8 cellular contexts compared by ENCODE assay signal in genomic region chr9:121735065-121735791, GRCh38.
DNase-seq lines count a peak whose midpoint lies in the region; ATAC-seq lines count a peak whose summit lies in the region.

No MANE protein-coding gene starts in this region.

- H3K4me1 Mint-ChIP-seq in activated naive CD8-positive, alpha-beta T cell treated with anti-CD3 and anti-CD28 coated beads, Interleukin-2, amount 10 ng/mL, durations not matched to agents 7 days and 5 days: peaks cover 22% of the 10 kb centered on the region
- H3K4me1 Mint-ChIP-seq in stimulated activated memory B cell treated with anti-CD40 and anti-IgM and Interleukin-4, amounts not matched to agents 10 μg/mL and 1 μg/mL and 100 μg/mL, for 72 hours: peaks cover 20% of the 10 kb centered on the region

- no peaks in the 10 kb centered on the region for H3K9me3 ChIP-seq in iPS-15b (ENCODE audit: control insufficient read depth, insufficient read depth, low read length)

- peaks cover 29% of the 10 kb centered on the region for H3K27me3 Mint-ChIP-seq in activated naive CD8-positive, alpha-beta T cell treated with anti-CD3 and anti-CD28 coated beads, Interleukin-2, amount 10 ng/mL, durations not matched to agents 7 days and 5 days
- H3K27me3 Mint-ChIP-seq in stimulated activated memory B cell treated with anti-CD40 and anti-IgM and Interleukin-4, amounts not matched to agents 10 μg/mL and 1 μg/mL and 100 μg/mL, for 72 hours: peaks cover 70% of the 10 kb centered on the region

- DNase-seq in NCI-H82 (lab: John Stamatoyannopoulos, UW): peak; percentile 11
- no peak for DNase-seq in NCI-H82 treated with DMSO at 0.1 percent for 48 hours (lab: John Stamatoyannopoulos, UW; ENCODE audit: unreplicated experiment)
- no peak for DNase-seq in activated naive CD8-positive, alpha-beta T cell treated with anti-CD3 and anti-CD28 coated beads, Interleukin-2, amount 10 ng/mL, durations not matched to agents 7 days and 5 days
- no peak for DNase-seq in NCI-H345 treated with DMSO at 0.1 percent for 48 hours (lab: John Stamatoyannopoulos, UW; ENCODE audit: unreplicated experiment)
- no peak for DNase-seq in NCI-H510A (lab: John Stamatoyannopoulos, UW)

- POLR2A ChIA-PET in activated naive CD8-positive, alpha-beta T cell treated with anti-CD3 and anti-CD28 coated beads, Interleukin-2, amount 10 ng/mL, durations not matched to agents 7 days and 5 days (lab: Charles Lee): interaction anchor here (1.1 kb wide), 1 partner anchor 13 kb away, joined by 4 read pairs; no protein-coding TSS in a partner anchor

- H3K27ac Mint-ChIP-seq in activated naive CD8-positive, alpha-beta T cell treated with anti-CD3 and anti-CD28 coated beads, Interleukin-2, amount 10 ng/mL, durations not matched to agents 7 days and 5 days: no peak overlapping the region
- no peak overlapping the region for H3K27ac Mint-ChIP-seq in stimulated activated memory B cell treated with anti-CD40 and anti-IgM and Interleukin-4, amounts not matched to agents 10 μg/mL and 1 μg/mL and 100 μg/mL, for 72 hours

- H3K4me3 ChIP-seq in iPS-15b (ENCODE audit: low read depth, low read length): peak overlapping the region; percentile 56

- no peaks in the 10 kb centered on the region for H3K36me3 Mint-ChIP-seq in activated naive CD8-positive, alpha-beta T cell treated with anti-CD3 and anti-CD28 coated beads, Interleukin-2, amount 10 ng/mL, durations not matched to agents 7 days and 5 days
- H3K36me3 Mint-ChIP-seq in stimulated activated memory B cell treated with anti-CD40 and anti-IgM and Interleukin-4, amounts not matched to agents 10 μg/mL and 1 μg/mL and 100 μg/mL, for 72 hours: no peaks in the 10 kb centered on the region

- no peaks in the 10 kb centered on the region for H3K27me3 ChIP-seq in iPS-15b (ENCODE audit: control insufficient read depth, insufficient read depth, low read length)

- no peaks in the 10 kb centered on the region for H3K36me3 ChIP-seq in iPS-15b (ENCODE audit: control insufficient read depth, insufficient read depth, low read length)

- peaks cover 21% of the 10 kb centered on the region for H3K4me1 ChIP-seq in iPS-15b (ENCODE audit: control insufficient read depth, insufficient read depth, low read length)

- no peaks in the 10 kb centered on the region for H3K9me3 Mint-ChIP-seq in activated naive CD8-positive, alpha-beta T cell treated with anti-CD3 and anti-CD28 coated beads, Interleukin-2, amount 10 ng/mL, durations not matched to agents 7 days and 5 days
- no peaks in the 10 kb centered on the region for H3K9me3 Mint-ChIP-seq in stimulated activated memory B cell treated with anti-CD40 and anti-IgM and Interleukin-4, amounts not matched to agents 10 μg/mL and 1 μg/mL and 100 μg/mL, for 72 hours

- peak; percentile 57 for ATAC-seq in HG03457 (IDR thresholded peaks at IDR 0.05; ENCODE audit: unreplicated experiment)
- ATAC-seq in activated naive CD8-positive, alpha-beta T cell treated with anti-CD3 and anti-CD28 coated beads, Interleukin-2, amount 10 ng/mL, durations not matched to agents 7 days and 5 days (ENCODE audit: low read depth): peak; percentile 43
- ATAC-seq in stimulated activated memory B cell treated with anti-CD40 and anti-IgM and Interleukin-4, amounts not matched to agents 10 μg/mL and 1 μg/mL and 100 μg/mL, for 72 hours: peak; percentile 62

- no peak overlapping the region for H3K4me3 Mint-ChIP-seq in activated naive CD8-positive, alpha-beta T cell treated with anti-CD3 and anti-CD28 coated beads, Interleukin-2, amount 10 ng/mL, durations not matched to agents 7 days and 5 days
- H3K4me3 Mint-ChIP-seq in stimulated activated memory B cell treated with anti-CD40 and anti-IgM and Interleukin-4, amounts not matched to agents 10 μg/mL and 1 μg/mL and 100 μg/mL, for 72 hours: no peak overlapping the region

- H3K9ac ChIP-seq in iPS-15b (ENCODE audit: low read depth, low read length): no peak overlapping the region
